ENCODE assay signal across 19 cellular contexts in the genomic region with DNA sequence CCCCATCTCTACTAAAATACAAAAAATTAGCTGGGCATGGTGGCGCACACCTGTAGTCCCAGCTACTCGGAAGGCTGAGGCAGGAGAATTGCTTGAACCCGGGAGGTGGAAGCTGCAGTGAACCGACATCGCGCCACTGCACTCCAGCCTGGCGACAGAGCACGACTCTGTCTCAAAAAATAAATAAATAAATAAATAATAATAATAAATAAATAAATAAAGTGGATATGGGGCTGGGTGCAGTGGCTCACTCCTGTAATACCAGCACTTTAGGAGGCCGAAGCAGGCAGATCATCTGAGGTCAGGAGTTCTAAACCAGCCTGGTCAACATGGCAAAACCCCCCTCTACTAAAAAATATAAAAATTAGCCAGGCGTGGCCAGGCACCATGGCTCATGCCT. TPM values are rescaled to one million over a fixed set of nuclear protein-coding genes. Genes with fewer than 3 reads are reported as not detected.
"Had no signal": no experiment of that assay in that cellular context is flagged by ENCODE, and none has a peak within 500 bp of the region (broad histone marks: within the 10 kb centered on the region; RNA-seq: fewer than 3 reads in every experiment).

No MANE protein-coding gene starts in this region.

RNA-seq across cellular contexts. Expression of gene C1QL4, which starts 19.9 kb away (rescaled TPM):
- total RNA-seq: naive thymus-derived CD4-positive, alpha-beta T cell; naive thymus-derived CD8-positive, alpha-beta T cell; natural killer cell; natural killer cell treated with Interleukin-12 subunit alpha and Interleukin-12 subunit beta and Interleukin-15 and Interleukin-18, amount 100 ng/mL, for 72 hours; osteocyte; ovary; pancreas; psoas muscle; right atrium auricular region; right cardiac atrium; right lobe of liver; sciatic nerve; sigmoid colon; skeletal muscle tissue; smooth muscle cell; spleen had no signal
- polyA plus RNA-seq: naive thymus-derived CD4-positive, alpha-beta T cell; naive thymus-derived CD8-positive, alpha-beta T cell; ovary; pancreas; psoas muscle; right cardiac atrium; spleen had no signal

RNA-seq across cellular contexts. Expression of gene PRPH, which starts 22.2 kb away (rescaled TPM):
- total RNA-seq: naive thymus-derived CD4-positive, alpha-beta T cell; naive thymus-derived CD8-positive, alpha-beta T cell; natural killer cell; natural killer cell treated with Interleukin-12 subunit alpha and Interleukin-12 subunit beta and Interleukin-15 and Interleukin-18, amount 100 ng/mL, for 72 hours; occipital lobe; osteocyte; psoas muscle; renal cortical epithelial cell; right lobe of liver; smooth muscle cell had no signal
- polyA plus RNA-seq: naive thymus-derived CD4-positive, alpha-beta T cell; naive thymus-derived CD8-positive, alpha-beta T cell; neural cell; smooth muscle cell had no signal

RNA-seq across cellular contexts. Expression of gene DNAJC22, which starts 29.6 kb away (rescaled TPM):
- total RNA-seq: naive thymus-derived CD4-positive, alpha-beta T cell; naive thymus-derived CD8-positive, alpha-beta T cell; natural killer cell; natural killer cell treated with Interleukin-12 subunit alpha and Interleukin-12 subunit beta and Interleukin-15 and Interleukin-18, amount 100 ng/mL, for 72 hours; sciatic nerve; skeletal muscle tissue had no signal
- polyA plus RNA-seq: naive thymus-derived CD4-positive, alpha-beta T cell; naive thymus-derived CD8-positive, alpha-beta T cell had no signal
